In the genomic region with DNA sequence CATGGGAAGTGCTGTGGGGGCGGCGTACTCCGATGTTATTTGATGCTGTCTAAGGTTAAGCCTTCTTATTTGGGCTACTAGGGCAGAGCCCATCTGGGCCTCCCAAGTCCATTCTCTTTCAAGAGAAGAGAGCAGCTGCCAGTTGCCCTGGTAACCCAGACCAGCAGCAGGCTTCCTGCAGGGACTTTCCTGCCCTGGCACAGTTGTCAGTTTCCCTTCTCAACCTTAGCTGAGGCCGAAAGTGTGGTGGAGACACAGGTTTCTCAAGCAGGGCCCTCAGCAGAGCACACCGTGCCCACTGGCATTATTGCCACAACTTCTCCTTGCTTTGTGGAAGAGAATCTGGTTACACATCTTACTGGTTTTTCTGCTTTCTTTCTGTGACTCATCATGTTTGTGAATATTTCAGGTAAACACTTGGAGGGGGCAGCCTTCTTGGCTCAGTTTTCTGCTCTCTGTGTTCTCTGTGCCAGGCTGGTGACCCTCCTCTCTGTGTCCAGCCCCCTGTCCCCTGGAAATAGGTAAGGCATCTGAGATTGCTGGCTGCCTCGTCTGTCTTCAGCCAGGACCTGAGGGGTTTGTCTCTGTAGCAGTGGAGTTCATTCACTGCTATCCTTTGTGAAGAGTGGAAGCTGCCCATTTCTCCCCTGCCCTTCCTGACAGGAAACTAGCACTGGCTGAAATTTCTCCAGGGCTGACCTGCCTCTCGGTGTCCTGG, we compare ENCODE assay signal across 8 cellular contexts.
DNase-seq lines count a peak whose midpoint lies in the region; ATAC-seq, FAIRE-seq and TF ChIP-seq lines count a peak whose summit lies in the region.

No MANE protein-coding gene starts in this region.

- no peaks in the 10 kb centered on the region for H4K20me1 ChIP-seq in SK-N-SH (ENCODE audit: insufficient read depth)

- in situ Hi-C loops in GM13976 (cut with MboI; ENCODE audit: low sequenced_read_pairs, unreplicated experiment), result no loop called here

- TF ChIP-seq CTCF in SK-N-SH (IDR thresholded peaks at IDR 0.05) (no peak), choroid plexus epithelial cell (conservative IDR thresholded peaks at IDR 0.05; ENCODE audit: low read depth, low read length) (no peak), GM13976 (IDR thresholded peaks at IDR 0.05; ENCODE audit: borderline replicate concordance, control extremely low read depth, extremely low read depth, insufficient read depth, missing control alignments) (no peak)

- H3K4me2 ChIP-seq in SK-N-SH, result no peak overlapping the region

- H3K4me3 ChIP-seq in SK-N-SH (ENCODE audit: low read depth in 2 of 2, low read length in 1 of 2) (no peak overlapping the region), choroid plexus epithelial cell (ENCODE audit: low read depth, low read length) (no peak overlapping the region)

- H3K79me2 ChIP-seq in SK-N-SH (ENCODE audit: insufficient read depth), result no peaks in the 10 kb centered on the region

- ATAC-seq in HG03565 (IDR thresholded peaks at IDR 0.05; ENCODE audit: unreplicated experiment), result peak; percentile 22

- POLR2A ChIA-PET in SK-N-SH (lab: Yijun Ruan, JAX), result no interaction called here

- H2AFZ ChIP-seq in SK-N-SH (ENCODE audit: low read depth), result peak overlapping the region; percentile 24; the same call in 1 of the 2 replicates

- no peaks in the 10 kb centered on the region for H3K36me3 ChIP-seq in SK-N-SH (replicated peaks in 1 of 2; ENCODE audit: control insufficient read depth in 1 of 2, insufficient read depth in 2 of 2, low read length in 1 of 2)

- no peaks in the 10 kb centered on the region for H3K9me2 ChIP-seq in SK-N-SH

- H3K27me3 ChIP-seq in SK-N-SH (ENCODE audit: insufficient read depth), result no peaks in the 10 kb centered on the region

- H3F3A ChIP-seq in SK-N-SH (replicated peaks; ENCODE audit: insufficient read depth), result no peaks in the 10 kb centered on the region

- DNase-seq in stimulated activated naive CD4-positive, alpha-beta T cell treated with Interleukin-2 at 50 U/mL for 16 hours (lab: John Stamatoyannopoulos, UW), result peak; percentile 48
- DNase-seq in stimulated activated naive CD4-positive, alpha-beta T cell (lab: John Stamatoyannopoulos, UW), result no peak
- no peak for DNase-seq in SK-N-SH
- DNase-seq in choroid plexus epithelial cell (ENCODE audit: low read depth), result peak; percentile 58
- peak; percentile 56 for DNase-seq in pulmonary artery endothelial cell (ENCODE audit: low read depth, low spot score)
- no peak for DNase-seq in urothelium cell line (ENCODE audit: low spot score)
- DNase-seq in GM13976 (ENCODE audit: low spot score), result no peak

- H3K9me3 ChIP-seq in SK-N-SH, result no peaks in the 10 kb centered on the region

- no peak for TF ChIP-seq EP300 in SK-N-SH (IDR thresholded peaks at IDR 0.05; ENCODE audit: borderline replicate concordance in 1 of 2, low read depth in 1 of 2, low read length in 1 of 2)

- no peak for TF ChIP-seq RAD21 in SK-N-SH (IDR thresholded peaks at IDR 0.05; ENCODE audit: low read length)

- peak overlapping the region in 1 of 2 experiments; percentile 51; a peak in 2 of 4 replicates for H3K27ac ChIP-seq in SK-N-SH (ENCODE audit: low read depth in 2 of 2, low read length in 1 of 2)

- WGBS in SK-N-SH (ENCODE audit: low lambda C conversion rate), result 67% methylated on average over 7 of the region's 7 CpGs

- no peak for FAIRE-seq in urothelium cell line (lab: Jason Lieb, UNC)

- CTCF ChIA-PET in SK-N-SH (lab: Yijun Ruan, JAX), result no interaction called here

- no peak overlapping the region for H3K9ac ChIP-seq in SK-N-SH

- H3K4me1 ChIP-seq in SK-N-SH (ENCODE audit: control insufficient read depth in 1 of 2, insufficient read depth in 2 of 2, low read depth in 1 of 2, low read length in 1 of 2), result peaks cover 10 to 55% of the 10 kb centered on the region in 2 experiments; a peak in 3 of 4 replicates

TF ChIP-seq in SK-N-SH, 30 proteins besides CTCF, POLR2A, EP300 and RAD21:
- TF ChIP-seq SIN3A (IDR thresholded peaks at IDR 0.05; ENCODE audit: borderline replicate concordance, low read depth, low read length), result no peak

Comparison
In these comparisons a context has a peak if more than half of its experiments do, and no peak if none do; other contexts are left out.
1. DNase-seq: peak in stimulated activated naive CD4-positive, alpha-beta T cell treated with Interleukin-2 at 50 U/mL for 16 hours (single experiment), choroid plexus epithelial cell (single experiment) and pulmonary artery endothelial cell (single experiment); none in stimulated activated naive CD4-positive, alpha-beta T cell (0 of 6), SK-N-SH (single experiment), urothelium cell line (single experiment) and GM13976 (single experiment).